In genomic region chr6:95431637-95432228, GRCh38 we compare ENCODE assay signal across 8 cellular contexts.
DNase-seq lines count a peak whose midpoint lies in the region; ATAC-seq and TF ChIP-seq lines count a peak whose summit lies in the region.

No MANE protein-coding gene starts in this region.

- no peak overlapping the region for H3K4me3 ChIP-seq in HFF-Myc (replicated peaks; ENCODE audit: low read depth, low read length)

- H3K36me3 Mint-ChIP-seq in glutamatergic neuron (ENCODE audit: unreplicated experiment) = no peaks in the 10 kb centered on the region

- ATAC-seq in GM21515 (IDR thresholded peaks at IDR 0.05; ENCODE audit: unreplicated experiment) = no peak

- TF ChIP-seq CTCF in HFF-Myc (IDR thresholded peaks at IDR 0.05; ENCODE audit: low read depth, low read length, missing control alignments) (peak; percentile 30), glutamatergic neuron (IDR thresholded peaks at IDR 0.05; ENCODE audit: partially characterized antibody, unreplicated experiment) (peak; percentile 89)

- H3K4me1 Mint-ChIP-seq in glutamatergic neuron (ENCODE audit: low read depth, unreplicated experiment) = no peaks in the 10 kb centered on the region

- no peaks in the 10 kb centered on the region for H3K27me3 Mint-ChIP-seq in glutamatergic neuron (ENCODE audit: unreplicated experiment)

- H3K27ac Mint-ChIP-seq in glutamatergic neuron (ENCODE audit: unreplicated experiment) = no peak overlapping the region

- no peak overlapping the region for H3K4me3 Mint-ChIP-seq in glutamatergic neuron (ENCODE audit: unreplicated experiment)

- DNase-seq in SIG-M5 treated with dmso at 0.1 percent for 504 hours (lab: John Stamatoyannopoulos, UW; ENCODE audit: unreplicated experiment) = peak; percentile 21
- no peak for DNase-seq in SIG-M5 (lab: John Stamatoyannopoulos, UW)
- peak; percentile 5 for DNase-seq in HFF-Myc (ENCODE audit: extremely low read depth, low read depth)
- DNase-seq in NCI-H2227 treated with DMSO at 0.1 percent for 48 hours (lab: John Stamatoyannopoulos, UW) = peak; percentile 53
- peak; percentile 21 for DNase-seq in activated T-cell treated with anti-CD3 and anti-CD28 coated beads, Interleukin-2, amount 50 U/mL, for 1 hour
- peak; percentile 38 for DNase-seq in glutamatergic neuron
- peak in 2 of 3 donors; percentile 9 to 33 for DNase-seq in stimulated activated CD4-positive, alpha-beta T cell treated with anti-CD3 and anti-CD28 coated beads, Interleukin-12 subunit alpha, Interleukin-12 subunit beta, amount 100 ng/mL, for 48 hours (ENCODE audit: low read depth in 2 of 3, low spot score in 1 of 3)

- no peaks in the 10 kb centered on the region for H3K9me3 Mint-ChIP-seq in glutamatergic neuron (ENCODE audit: unreplicated experiment)
